Comparison of ENCODE assay signal across 29 cellular contexts in the genomic region with DNA sequence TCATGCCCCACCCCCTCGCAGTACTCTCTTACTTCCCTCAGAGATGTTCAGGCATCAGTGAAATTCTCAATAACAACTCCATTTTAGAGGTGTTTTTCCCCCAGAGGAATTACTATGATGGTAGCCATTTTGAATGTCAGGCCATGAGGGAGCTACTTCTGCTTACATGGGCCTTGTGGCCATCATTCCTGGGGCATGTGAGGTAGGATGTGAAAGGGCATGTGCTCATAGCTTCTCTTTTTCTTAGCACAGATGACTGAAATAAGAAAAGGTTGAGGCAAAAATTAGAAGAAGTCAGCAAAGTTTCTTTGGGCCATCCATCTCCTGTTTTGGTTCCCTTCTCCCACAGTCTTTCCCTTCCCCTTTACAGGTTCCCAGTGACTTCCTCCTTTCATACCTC.
"Had no signal": no experiment of that assay in that cellular context is flagged by ENCODE, and none has a peak within 500 bp of the region (broad histone marks: within the 10 kb centered on the region; RNA-seq: fewer than 3 reads in every experiment).

No MANE protein-coding gene starts in this region.

- FAIRE-seq: bronchial epithelial cell, RCC 7860 had no signal

- H3K27ac ChIP-seq: KMS-11, RWPE1, SJSA1 had no signal

- H3K9ac ChIP-seq: KMS-11, SK-N-SH had no signal

- ATAC-seq: activated CD4-positive, alpha-beta T cell treated with anti-CD3 and anti-CD28 coated beads for 36 hours; activated CD4-positive, CD25-positive, alpha-beta regulatory T cell treated with anti-CD3 and anti-CD28 coated beads, Interleukin-2, amount 50 U/mL, for 24 hours; activated CD8-positive, alpha-beta memory T cell treated with anti-CD3 and anti-CD28 coated beads, Interleukin-2, amount 10 ng/mL, durations not matched to agents 7 days and 5 days; activated naive CD8-positive, alpha-beta T cell treated with anti-CD3 and anti-CD28 coated beads, Interleukin-2, amount 50 U/mL, for 24 hours; PC-3; Right ventricle myocardium inferior; WTC11 had no signal

- H3K9me2 ChIP-seq: SK-N-SH had no signal

- H3K36me3 ChIP-seq: SJSA1 had no signal

- H3K27me3 ChIP-seq: SJSA1 had no signal

- H3K9me3 ChIP-seq: SJSA1, SK-N-SH had no signal

- H3K4me1 ChIP-seq: SJSA1 had no signal

- H3K4me3 ChIP-seq: SJSA1 had no signal

- H3K4me2 ChIP-seq: KMS-11, SK-N-SH had no signal

- DNase-seq: activated CD4-positive, alpha-beta T cell treated with anti-CD3 and anti-CD28 coated beads for 36 hours; activated CD4-positive, alpha-beta T cell treated with anti-CD3 and anti-CD28 coated beads, Interleukin-2, amount 10 ng/mL, durations not matched to agents 7 days and 5 days; activated CD4-positive, alpha-beta T cell treated with anti-CD3 and anti-CD28 coated beads, Interleukin-2, amount 50 U/mL, for 48 hours; activated CD8-positive, alpha-beta memory T cell treated with anti-CD3 and anti-CD28 coated beads for 24 hours; activated CD8-positive, alpha-beta memory T cell treated with anti-CD3 and anti-CD28 coated beads, Interleukin-2, amount 10 ng/mL, durations not matched to agents 7 days and 5 days; activated CD8-positive, alpha-beta memory T cell treated with anti-CD3 and anti-CD28 coated beads, Interleukin-2, amount 50 U/mL, for 48 hours; activated effector memory CD4-positive, alpha-beta T cell treated with Interleukin-2 at 50 U/mL for 16 hours; activated naive CD4-positive, alpha-beta T cell treated with anti-CD3 and anti-CD28 coated beads, Interleukin-2, amount 10 ng/mL, durations not matched to agents 7 days and 5 days; activated naive CD8-positive, alpha-beta T cell treated with anti-CD3 and anti-CD28 coated beads, Interleukin-2, amount 50 U/mL, for 24 hours; activated T-cell treated with anti-CD3 and anti-CD28 coated beads, Interleukin-2, amount 50 U/mL, for 48 hours; anterior cingulate cortex; caudate nucleus; cerebellar nuclear complex; NCI-H1105; NCI-H1436; NCI-H1694; NCI-H1930; NCI-H345; NCI-H524 treated with DMSO at 0.1 percent for 48 hours; PC-3; SK-N-SH had no signal
